7 cellular contexts compared by ENCODE assay signal in genomic region chr3:137097852-137098251, GRCh38.
"Had no signal": no experiment of that assay in that cellular context is flagged by ENCODE, and none has a peak within 500 bp of the region (broad histone marks: within the 10 kb centered on the region; RNA-seq: fewer than 3 reads in every experiment).

No MANE protein-coding gene starts in this region.

- H3K4me1 Mint-ChIP-seq: IgD-negative memory B cell had no signal

- H3K4me3 Mint-ChIP-seq: H9, IgD-negative memory B cell had no signal

- H3K36me3 Mint-ChIP-seq: IgD-negative memory B cell had no signal

- H3K27ac Mint-ChIP-seq: IgD-negative memory B cell had no signal

- ATAC-seq: HepG2 had no signal

- DNase-seq: GOT3, H9, HCEC 1CT, KBM-7 had no signal

- H3K27ac ChIP-seq: HL-60 had no signal
